In genomic region chr1:181396171-181396670, GRCh38 we compare ENCODE assay signal across 15 cellular contexts.
DNase-seq lines count a peak whose midpoint lies in the region; ATAC-seq, FAIRE-seq and TF ChIP-seq lines count a peak whose summit lies in the region.
"Had no signal": no experiment of that assay in that cellular context is flagged by ENCODE, and none has a peak within 500 bp of the region (broad histone marks: within the 10 kb centered on the region; RNA-seq: fewer than 3 reads in every experiment).

No MANE protein-coding gene starts in this region.

- 60% methylated on average over 5 of the region's 5 CpGs for WGBS in GM12878 (ENCODE audit: insufficient coverage, insufficient replicate concordance, low lambda C conversion rate, missing lambda C conversion rate)

- no peak overlapping the region for H3K4me3 Mint-ChIP-seq in activated CD8-positive, alpha-beta T cell treated with anti-CD3 and anti-CD28 coated beads for 36 hours
- H3K4me3 Mint-ChIP-seq in neural progenitor cell = no peak overlapping the region
- H3K4me3 Mint-ChIP-seq in stimulated activated memory B cell treated with anti-CD40 and anti-IgM and Interleukin-4, amounts not matched to agents 10 μg/mL and 1 μg/mL and 100 μg/mL, for 72 hours = no peak overlapping the region
- H3K4me3 Mint-ChIP-seq: neural crest cell had no signal

- RAD21 ChIA-PET in GM12878 (lab: Charles Lee; ENCODE audit: unreplicated experiment) = interaction anchor here (2.4 kb wide), 1 partner anchor 29 kb away, joined by 9 read pairs; no protein-coding TSS in a partner anchor

- no peaks in the 10 kb centered on the region for H3K9me3 Mint-ChIP-seq in activated CD8-positive, alpha-beta T cell treated with anti-CD3 and anti-CD28 coated beads for 36 hours
- no peaks in the 10 kb centered on the region for H3K9me3 Mint-ChIP-seq in neural progenitor cell
- no peaks in the 10 kb centered on the region for H3K9me3 Mint-ChIP-seq in stimulated activated memory B cell treated with anti-CD40 and anti-IgM and Interleukin-4, amounts not matched to agents 10 μg/mL and 1 μg/mL and 100 μg/mL, for 72 hours
- H3K9me3 Mint-ChIP-seq: neural crest cell had no signal

- H3K79me2 ChIP-seq in GM12878 (ENCODE audit: control insufficient read depth, insufficient read depth, low read length) (no peaks in the 10 kb centered on the region), Karpas-422 (ENCODE audit: low read length) (no peaks in the 10 kb centered on the region), neural progenitor cell (ENCODE audit: low read depth) (no peaks in the 10 kb centered on the region)

- H3K9me3 ChIP-seq in GM12878 (replicated peaks; ENCODE audit: control insufficient read depth, insufficient read depth, low read length) (no peaks in the 10 kb centered on the region), Karpas-422 (ENCODE audit: low read length) (no peaks in the 10 kb centered on the region), neural progenitor cell (ENCODE audit: low read depth) (no peaks in the 10 kb centered on the region)
- H3K9me3 ChIP-seq: upper lobe of right lung had no signal

- no peaks in the 10 kb centered on the region for H4K20me1 ChIP-seq in GM12878 (ENCODE audit: control insufficient read depth, insufficient read depth)
- no peaks in the 10 kb centered on the region for H4K20me1 ChIP-seq in Karpas-422 (ENCODE audit: insufficient read depth, low read depth, low read length)
- H4K20me1 ChIP-seq in neural progenitor cell (ENCODE audit: low read depth) = no peaks in the 10 kb centered on the region

- TF ChIP-seq CTCF in activated CD8-positive, alpha-beta T cell treated with anti-CD3 and anti-CD28 coated beads for 36 hours (IDR thresholded peaks at IDR 0.05) = no peak
- TF ChIP-seq CTCF in GM12878 (IDR thresholded peaks at IDR 0.05 in 2 of 3, conservative IDR thresholded peaks at IDR 0.05 in 1 of 3; ENCODE audit: control insufficient read depth in 2 of 3, extremely low read depth in 1 of 3, insufficient read depth in 1 of 3, low read depth in 3 of 3, low read length in 3 of 3) (no peak), neural progenitor cell (IDR thresholded peaks at IDR 0.05) (no peak)

- no peaks in the 10 kb centered on the region for H3K9me2 ChIP-seq in Karpas-422 (replicated peaks; ENCODE audit: insufficient read depth, low read length)

- peaks cover 47% of the 10 kb centered on the region for H3K4me1 Mint-ChIP-seq in activated CD8-positive, alpha-beta T cell treated with anti-CD3 and anti-CD28 coated beads for 36 hours (ENCODE audit: low read depth)
- peaks cover 10% of the 10 kb centered on the region for H3K4me1 Mint-ChIP-seq in neural progenitor cell
- no peaks in the 10 kb centered on the region for H3K4me1 Mint-ChIP-seq in stimulated activated memory B cell treated with anti-CD40 and anti-IgM and Interleukin-4, amounts not matched to agents 10 μg/mL and 1 μg/mL and 100 μg/mL, for 72 hours
- H3K4me1 Mint-ChIP-seq: neural crest cell had no signal

- peak; percentile 83 for ATAC-seq in activated CD8-positive, alpha-beta T cell treated with anti-CD3 and anti-CD28 coated beads for 36 hours
- no peak for ATAC-seq in GM12878
- no peak for ATAC-seq in stimulated activated memory B cell treated with anti-CD40 and anti-IgM and Interleukin-4, amounts not matched to agents 10 μg/mL and 1 μg/mL and 100 μg/mL, for 72 hours
- ATAC-seq: left cardiac atrium, upper lobe of right lung had no signal

- no peak for TF ChIP-seq EP300 in GM12878 (IDR thresholded peaks at IDR 0.05; ENCODE audit: borderline replicate concordance in 1 of 2, control insufficient read depth in 1 of 2, low read depth in 2 of 2, low read length in 2 of 2)

- FAIRE-seq in GM12878 (lab: Jason Lieb, UNC) = no peak
- FAIRE-seq: colon, frontal cortex had no signal

- DNase-seq in MV-4-11 (lab: John Stamatoyannopoulos, UW) (peak; percentile 17), GM12878 (ENCODE audit: low read depth, low spot score) (no peak), glomerular visceral epithelial cell (ENCODE audit: extremely low spot score) (no peak), Karpas-422 (no peak), neural progenitor cell (ENCODE audit: low spot score) (no peak)
- DNase-seq in activated CD8-positive, alpha-beta T cell treated with anti-CD3 and anti-CD28 coated beads for 36 hours = peak; percentile 79
- peak; percentile 8 for DNase-seq in stimulated activated CD8-positive, alpha-beta memory T cell treated with anti-CD3 and anti-CD28 coated beads, Interleukin-12 subunit alpha, Interleukin-12 subunit beta, amount 100 ng/mL, for 1 hour (ENCODE audit: low read depth)
- DNase-seq: left cardiac atrium, NCI-H1436 treated with DMSO at 0.1 percent for 48 hours, NCI-H82, upper lobe of right lung had no signal

- no peaks in the 10 kb centered on the region; a peak in 1 of 4 replicates for H3K27me3 ChIP-seq in GM12878 (replicated peaks in 1 of 2; ENCODE audit: control insufficient read depth in 2 of 2, insufficient read depth in 2 of 2, low read length in 1 of 2)
- no peaks in the 10 kb centered on the region for H3K27me3 ChIP-seq in Karpas-422 (ENCODE audit: low read length)
- no peaks in the 10 kb centered on the region for H3K27me3 ChIP-seq in neural progenitor cell
- H3K27me3 ChIP-seq: upper lobe of right lung had no signal

- H3K4me1 ChIP-seq in GM12878 (ENCODE audit: control insufficient read depth, insufficient read depth, low read length) (peaks cover 20% of the 10 kb centered on the region), Karpas-422 (ENCODE audit: low read length) (no peaks in the 10 kb centered on the region), neural progenitor cell (no peaks in the 10 kb centered on the region)
- H3K4me1 ChIP-seq: upper lobe of right lung had no signal

- CTCF ChIA-PET in activated CD8-positive, alpha-beta T cell treated with anti-CD3 and anti-CD28 coated beads for 36 hours (lab: Charles Lee) = interaction anchor here (1.1 to 2.3 kb wide), 4 partner anchors 10 to 209 kb away, joined by 3 to 10 read pairs (median 6); no protein-coding TSS in a partner anchor
- CTCF ChIA-PET in GM12878 (lab: Yijun Ruan, JAX) = interaction anchor here (0.6 to 1.5 kb wide), 2 partner anchors 29 to 163 kb away, joined by 4 read pairs; no protein-coding TSS in a partner anchor

- H2AFZ ChIP-seq in GM12878 (ENCODE audit: control insufficient read depth, low read depth, low read length) (no peak overlapping the region), Karpas-422 (ENCODE audit: low read length) (no peak overlapping the region), neural progenitor cell (replicated peaks) (no peak overlapping the region)

- no peaks in the 10 kb centered on the region for H3F3A ChIP-seq in neural progenitor cell (ENCODE audit: low read depth)

- TF ChIP-seq RAD21 in GM12878 (IDR thresholded peaks at IDR 0.05; ENCODE audit: insufficient read depth, low read depth, low read length) = no peak

- no peak overlapping the region for H3K9ac ChIP-seq in GM12878 (ENCODE audit: control insufficient read depth, insufficient read depth, low read length)
- H3K9ac ChIP-seq in Karpas-422 (ENCODE audit: low read length) = no peak overlapping the region
- no peak overlapping the region for H3K9ac ChIP-seq in neural progenitor cell

- H3K4me2 ChIP-seq in GM12878 (ENCODE audit: control insufficient read depth, insufficient read depth) (no peak overlapping the region), Karpas-422 (ENCODE audit: low read depth, low read length, poor library complexity, severe bottlenecking) (no peak overlapping the region), neural progenitor cell (no peak overlapping the region)

- no peaks in the 10 kb centered on the region for H3K36me3 Mint-ChIP-seq in activated CD8-positive, alpha-beta T cell treated with anti-CD3 and anti-CD28 coated beads for 36 hours (ENCODE audit: low read depth)
- H3K36me3 Mint-ChIP-seq in neural progenitor cell = no peaks in the 10 kb centered on the region
- H3K36me3 Mint-ChIP-seq in stimulated activated memory B cell treated with anti-CD40 and anti-IgM and Interleukin-4, amounts not matched to agents 10 μg/mL and 1 μg/mL and 100 μg/mL, for 72 hours = no peaks in the 10 kb centered on the region

- no TSS peak for BruUV-seq in GM12878 (replicated peaks; lab: Mats Ljungman, UMichigan)

- intact Hi-C loops in activated CD8-positive, alpha-beta T cell treated with anti-CD3 and anti-CD28 coated beads for 36 hours (cut with micrococcal nuclease) = no loop called here
- intact Hi-C loops in GM12878 (cut with micrococcal nuclease; ENCODE audit: unreplicated experiment) = no loop called here

- H3K27ac ChIP-seq in GM12878 (ENCODE audit: control insufficient read depth, insufficient read depth) = no peak overlapping the region
- no peak overlapping the region for H3K27ac ChIP-seq in Karpas-422 (ENCODE audit: low read length)
- H3K27ac ChIP-seq in neural progenitor cell = no peak overlapping the region
- H3K27ac ChIP-seq: upper lobe of right lung had no signal

- POLR2A ChIA-PET in activated CD8-positive, alpha-beta T cell treated with anti-CD3 and anti-CD28 coated beads for 36 hours (lab: Charles Lee) = interaction anchor here (1.2 kb wide), 1 partner anchor 307 kb away, joined by 3 read pairs; no protein-coding TSS in a partner anchor
- POLR2A ChIA-PET in GM12878 (lab: Charles Lee) = no interaction called here

- H3K36me3 ChIP-seq in GM12878 (ENCODE audit: control insufficient read depth in 2 of 2, insufficient read depth in 2 of 2, low read length in 1 of 2) = no peaks in the 10 kb centered on the region
- H3K36me3 ChIP-seq in Karpas-422 (ENCODE audit: insufficient read depth, low read length) = no peaks in the 10 kb centered on the region
- no peaks in the 10 kb centered on the region for H3K36me3 ChIP-seq in neural progenitor cell
- H3K36me3 ChIP-seq: upper lobe of right lung had no signal

- H3K27me3 Mint-ChIP-seq in activated CD8-positive, alpha-beta T cell treated with anti-CD3 and anti-CD28 coated beads for 36 hours = no peaks in the 10 kb centered on the region
- H3K27me3 Mint-ChIP-seq in neural progenitor cell (ENCODE audit: insufficient read depth, low read depth) = no peaks in the 10 kb centered on the region
- H3K27me3 Mint-ChIP-seq in stimulated activated memory B cell treated with anti-CD40 and anti-IgM and Interleukin-4, amounts not matched to agents 10 μg/mL and 1 μg/mL and 100 μg/mL, for 72 hours = peaks cover 19% of the 10 kb centered on the region

- in situ Hi-C loops in GM12878 (cut with MboI) = no loop called here

- SMC1A ChIA-PET in GM12878 (lab: Charles Lee; ENCODE audit: uncharacterized antibody, unreplicated experiment) = interaction anchor here (1.5 kb wide), 1 partner anchor 11 kb away, joined by 4 read pairs; no protein-coding TSS in a partner anchor

- no peak overlapping the region for H3K27ac Mint-ChIP-seq in activated CD8-positive, alpha-beta T cell treated with anti-CD3 and anti-CD28 coated beads for 36 hours
- no peak overlapping the region for H3K27ac Mint-ChIP-seq in neural progenitor cell
- no peak overlapping the region for H3K27ac Mint-ChIP-seq in stimulated activated memory B cell treated with anti-CD40 and anti-IgM and Interleukin-4, amounts not matched to agents 10 μg/mL and 1 μg/mL and 100 μg/mL, for 72 hours

- TF ChIP-seq POLR2A in GM12878 (IDR thresholded peaks at IDR 0.05; ENCODE audit: low read depth, low read length) = no peak

- H3K4me3 ChIP-seq in GM12878 (no peak overlapping the region), Karpas-422 (ENCODE audit: low read length) (no peak overlapping the region), neural progenitor cell (no peak overlapping the region)
- H3K4me3 ChIP-seq: upper lobe of right lung had no signal

TF ChIP-seq in GM12878, 131 proteins besides CTCF, POLR2A, EP300 and RAD21 (continues in another document):
- TF ChIP-seq STAT1 (conservative IDR thresholded peaks at IDR 0.05) (no peak), ZNF24 (IDR thresholded peaks at IDR 0.05) (no peak)

Comparison
In these comparisons a context has a peak if more than half of its experiments do, and no peak if none do; other contexts are left out.
1. DNase-seq: peak in MV-4-11 (single experiment), activated CD8-positive, alpha-beta T cell treated with anti-CD3 and anti-CD28 coated beads for 36 hours (single experiment) and stimulated activated CD8-positive, alpha-beta memory T cell treated with anti-CD3 and anti-CD28 coated beads, Interleukin-12 subunit alpha, Interleukin-12 subunit beta, amount 100 ng/mL, for 1 hour (single experiment); none in GM12878 (single experiment), glomerular visceral epithelial cell (single experiment), Karpas-422 (single experiment) and neural progenitor cell (single experiment).